In genomic region chr3:11642455-11643162, GRCh38 we compare ENCODE assay signal across 1 cellular context.
A peak's percentile ranks its signal among the peaks of the same experiment; 100 is the strongest.
TF ChIP-seq lines count a peak whose summit lies in the region.

No MANE protein-coding gene starts in this region.

TF ChIP-seq in HepG2, 621 proteins besides CTCF, POLR2A, EP300 and RAD21 (continued from another document and continues in another):
- no peak for TF ChIP-seq ZNF720 (CRISPR knock-in tag; IDR thresholded peaks at IDR 0.05)
- TF ChIP-seq, protein P1, sequence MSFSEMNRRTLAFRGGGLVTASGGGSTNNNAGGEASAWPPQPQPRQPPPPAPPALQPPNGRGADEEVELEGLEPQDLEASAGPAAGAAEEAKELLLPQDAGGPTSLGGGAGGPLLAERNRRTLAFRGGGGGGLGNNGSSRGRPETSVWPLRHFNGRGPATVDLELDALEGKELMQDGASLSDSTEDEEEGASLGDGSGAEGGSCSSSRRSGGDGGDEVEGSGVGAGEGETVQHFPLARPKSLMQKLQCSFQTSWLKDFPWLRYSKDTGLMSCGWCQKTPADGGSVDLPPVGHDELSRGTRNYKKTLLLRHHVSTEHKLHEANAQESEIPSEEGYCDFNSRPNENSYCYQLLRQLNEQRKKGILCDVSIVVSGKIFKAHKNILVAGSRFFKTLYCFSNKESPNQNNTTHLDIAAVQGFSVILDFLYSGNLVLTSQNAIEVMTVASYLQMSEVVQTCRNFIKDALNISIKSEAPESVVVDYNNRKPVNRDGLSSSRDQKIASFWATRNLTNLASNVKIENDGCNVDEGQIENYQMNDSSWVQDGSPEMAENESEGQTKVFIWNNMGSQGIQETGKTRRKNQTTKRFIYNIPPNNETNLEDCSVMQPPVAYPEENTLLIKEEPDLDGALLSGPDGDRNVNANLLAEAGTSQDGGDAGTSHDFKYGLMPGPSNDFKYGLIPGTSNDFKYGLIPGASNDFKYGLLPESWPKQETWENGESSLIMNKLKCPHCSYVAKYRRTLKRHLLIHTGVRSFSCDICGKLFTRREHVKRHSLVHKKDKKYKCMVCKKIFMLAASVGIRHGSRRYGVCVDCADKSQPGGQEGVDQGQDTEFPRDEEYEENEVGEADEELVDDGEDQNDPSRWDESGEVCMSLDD (CRISPR knock-in tag; IDR thresholded peaks at IDR 0.05; ENCODE audit: borderline replicate concordance) = peak; percentile 35; the same call in 1 of the 2 replicates
- TF ChIP-seq ZBTB7B (CRISPR knock-in tag; IDR thresholded peaks at IDR 0.05) = peak; percentile 95
- TF ChIP-seq EED (CRISPR knock-in tag; IDR thresholded peaks at IDR 0.05) = peak; percentile 78; the same call in 1 of the 2 replicates
- 0 out of 2 replicates have a peak, but pooled peaks have one; percentile 50 for TF ChIP-seq ZSCAN30 (CRISPR knock-in tag; IDR thresholded peaks at IDR 0.05)
- no peak; the same call in 1 of the 2 replicates for TF ChIP-seq ZNF563 (CRISPR knock-in tag; IDR thresholded peaks at IDR 0.05)
- 0 out of 2 replicates have a peak, but pooled peaks have one; percentile 13 for TF ChIP-seq NFYC (CRISPR knock-in tag; IDR thresholded peaks at IDR 0.05)
- peak; percentile 76 for TF ChIP-seq HDAC2 (CRISPR knock-in tag; IDR thresholded peaks at IDR 0.05)
- TF ChIP-seq ZKSCAN8 (CRISPR knock-in tag; IDR thresholded peaks at IDR 0.05; ENCODE audit: borderline replicate concordance) = peak; percentile 50; the same call in 1 of the 2 replicates
- peak; percentile 69; the same call in 1 of the 2 replicates for TF ChIP-seq ZNF235 (CRISPR knock-in tag; IDR thresholded peaks at IDR 0.05; ENCODE audit: borderline replicate concordance)
- TF ChIP-seq, protein P2, sequence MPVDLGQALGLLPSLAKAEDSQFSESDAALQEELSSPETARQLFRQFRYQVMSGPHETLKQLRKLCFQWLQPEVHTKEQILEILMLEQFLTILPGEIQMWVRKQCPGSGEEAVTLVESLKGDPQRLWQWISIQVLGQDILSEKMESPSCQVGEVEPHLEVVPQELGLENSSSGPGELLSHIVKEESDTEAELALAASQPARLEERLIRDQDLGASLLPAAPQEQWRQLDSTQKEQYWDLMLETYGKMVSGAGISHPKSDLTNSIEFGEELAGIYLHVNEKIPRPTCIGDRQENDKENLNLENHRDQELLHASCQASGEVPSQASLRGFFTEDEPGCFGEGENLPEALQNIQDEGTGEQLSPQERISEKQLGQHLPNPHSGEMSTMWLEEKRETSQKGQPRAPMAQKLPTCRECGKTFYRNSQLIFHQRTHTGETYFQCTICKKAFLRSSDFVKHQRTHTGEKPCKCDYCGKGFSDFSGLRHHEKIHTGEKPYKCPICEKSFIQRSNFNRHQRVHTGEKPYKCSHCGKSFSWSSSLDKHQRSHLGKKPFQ (CRISPR knock-in tag; IDR thresholded peaks at IDR 0.05; ENCODE audit: insufficient replicate concordance) = peak; percentile 63
- TF ChIP-seq ZMYM3 (CRISPR knock-in tag; IDR thresholded peaks at IDR 0.05) = no peak; the same call in 1 of the 2 replicates
- no peak for TF ChIP-seq NR1H2 (CRISPR knock-in tag; IDR thresholded peaks at IDR 0.05; ENCODE audit: borderline replicate concordance, low read depth)
- no peak for TF ChIP-seq KDM6A (CRISPR knock-in tag; IDR thresholded peaks at IDR 0.05; ENCODE audit: low read depth)
- peak; percentile 70 for TF ChIP-seq ZNF768 (CRISPR knock-in tag; IDR thresholded peaks at IDR 0.05)
- peak; percentile 81; the same call in 1 of the 2 replicates for TF ChIP-seq ZNF772 (CRISPR knock-in tag; IDR thresholded peaks at IDR 0.05)
- no peak for TF ChIP-seq SOX13 (IDR thresholded peaks at IDR 0.05)
- peak in 1 of 2 experiments; percentile 58; a peak in 2 of 4 replicates for TF ChIP-seq SOX13 (CRISPR knock-in tag; conservative IDR thresholded peaks at IDR 0.05 in 1 of 2, IDR thresholded peaks at IDR 0.05 in 1 of 2)
- TF ChIP-seq DNMT3B (CRISPR knock-in tag; conservative IDR thresholded peaks at IDR 0.05) = no peak; the same call in 1 of the 2 replicates
- TF ChIP-seq EZH2 (conservative IDR thresholded peaks at IDR 0.05; ENCODE audit: low read depth, low read length) = no peak
- TF ChIP-seq ELF1 (CRISPR knock-in tag; IDR thresholded peaks at IDR 0.05) = peak; percentile 70
- peak; percentile 53; the same call in 1 of the 2 replicates for TF ChIP-seq ZFP36L1 (CRISPR knock-in tag; IDR thresholded peaks at IDR 0.05)
- no peak for TF ChIP-seq SRSF9 (IDR thresholded peaks at IDR 0.05; ENCODE audit: borderline replicate concordance, insufficient read depth, low read depth, low read length, poor library complexity, severe bottlenecking)
- TF ChIP-seq, protein P3, sequence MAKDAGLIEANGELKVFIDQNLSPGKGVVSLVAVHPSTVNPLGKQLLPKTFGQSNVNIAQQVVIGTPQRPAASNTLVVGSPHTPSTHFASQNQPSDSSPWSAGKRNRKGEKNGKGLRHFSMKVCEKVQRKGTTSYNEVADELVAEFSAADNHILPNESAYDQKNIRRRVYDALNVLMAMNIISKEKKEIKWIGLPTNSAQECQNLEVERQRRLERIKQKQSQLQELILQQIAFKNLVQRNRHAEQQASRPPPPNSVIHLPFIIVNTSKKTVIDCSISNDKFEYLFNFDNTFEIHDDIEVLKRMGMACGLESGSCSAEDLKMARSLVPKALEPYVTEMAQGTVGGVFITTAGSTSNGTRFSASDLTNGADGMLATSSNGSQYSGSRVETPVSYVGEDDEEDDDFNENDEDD (CRISPR knock-in tag; IDR thresholded peaks at IDR 0.05; ENCODE audit: borderline replicate concordance) = peak; percentile 64; the same call in 1 of the 2 replicates
- peak; percentile 68; the same call in 1 of the 2 replicates for TF ChIP-seq ZNF777 (CRISPR knock-in tag; IDR thresholded peaks at IDR 0.05)
- TF ChIP-seq MLLT10 (CRISPR knock-in tag; IDR thresholded peaks at IDR 0.05) = no peak
- no peak for TF ChIP-seq TCF12 (IDR thresholded peaks at IDR 0.05)
- TF ChIP-seq TCF12 (CRISPR knock-in tag; IDR thresholded peaks at IDR 0.05) = peak; percentile 66; the same call in 1 of the 2 replicates
- TF ChIP-seq ZNF414 (CRISPR knock-in tag; IDR thresholded peaks at IDR 0.05) = no peak
- peak; percentile 34; the same call in 1 of the 2 replicates for TF ChIP-seq HMG20A (CRISPR knock-in tag; IDR thresholded peaks at IDR 0.05; ENCODE audit: borderline replicate concordance)
- TF ChIP-seq IRX3 (CRISPR knock-in tag; IDR thresholded peaks at IDR 0.05; ENCODE audit: borderline replicate concordance, low read depth) = no peak
- 0 out of 2 replicates have a peak, but pooled peaks have one; percentile 14 for TF ChIP-seq CHD2 (IDR thresholded peaks at IDR 0.05; ENCODE audit: low read depth, low read length)
- no peak for TF ChIP-seq PLRG1 (conservative IDR thresholded peaks at IDR 0.05)
- TF ChIP-seq, protein P4, sequence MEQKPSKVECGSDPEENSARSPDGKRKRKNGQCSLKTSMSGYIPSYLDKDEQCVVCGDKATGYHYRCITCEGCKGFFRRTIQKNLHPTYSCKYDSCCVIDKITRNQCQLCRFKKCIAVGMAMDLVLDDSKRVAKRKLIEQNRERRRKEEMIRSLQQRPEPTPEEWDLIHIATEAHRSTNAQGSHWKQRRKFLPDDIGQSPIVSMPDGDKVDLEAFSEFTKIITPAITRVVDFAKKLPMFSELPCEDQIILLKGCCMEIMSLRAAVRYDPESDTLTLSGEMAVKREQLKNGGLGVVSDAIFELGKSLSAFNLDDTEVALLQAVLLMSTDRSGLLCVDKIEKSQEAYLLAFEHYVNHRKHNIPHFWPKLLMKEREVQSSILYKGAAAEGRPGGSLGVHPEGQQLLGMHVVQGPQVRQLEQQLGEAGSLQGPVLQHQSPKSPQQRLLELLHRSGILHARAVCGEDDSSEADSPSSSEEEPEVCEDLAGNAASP (CRISPR knock-in tag; IDR thresholded peaks at IDR 0.05; ENCODE audit: borderline replicate concordance) = peak; percentile 59; the same call in 1 of the 2 replicates
- TF ChIP-seq FOXP4 (CRISPR knock-in tag; IDR thresholded peaks at IDR 0.05) = peak; percentile 68
- TF ChIP-seq FOSL2 (CRISPR knock-in tag; IDR thresholded peaks at IDR 0.05) = peak; percentile 17; the same call in 1 of the 2 replicates
- TF ChIP-seq ZBTB42 (CRISPR knock-in tag; IDR thresholded peaks at IDR 0.05) = no peak
- TF ChIP-seq SAFB2 (CRISPR knock-in tag; IDR thresholded peaks at IDR 0.05; ENCODE audit: borderline replicate concordance, low read depth) = no peak
- peak; percentile 72 for TF ChIP-seq GABPA (IDR thresholded peaks at IDR 0.05; ENCODE audit: low read depth, low read length)
- TF ChIP-seq GABPA (CRISPR knock-in tag; IDR thresholded peaks at IDR 0.05; ENCODE audit: low read depth) = peak; percentile 86
- TF ChIP-seq MAX (IDR thresholded peaks at IDR 0.05) = peak; percentile 72
- TF ChIP-seq, protein P5, sequence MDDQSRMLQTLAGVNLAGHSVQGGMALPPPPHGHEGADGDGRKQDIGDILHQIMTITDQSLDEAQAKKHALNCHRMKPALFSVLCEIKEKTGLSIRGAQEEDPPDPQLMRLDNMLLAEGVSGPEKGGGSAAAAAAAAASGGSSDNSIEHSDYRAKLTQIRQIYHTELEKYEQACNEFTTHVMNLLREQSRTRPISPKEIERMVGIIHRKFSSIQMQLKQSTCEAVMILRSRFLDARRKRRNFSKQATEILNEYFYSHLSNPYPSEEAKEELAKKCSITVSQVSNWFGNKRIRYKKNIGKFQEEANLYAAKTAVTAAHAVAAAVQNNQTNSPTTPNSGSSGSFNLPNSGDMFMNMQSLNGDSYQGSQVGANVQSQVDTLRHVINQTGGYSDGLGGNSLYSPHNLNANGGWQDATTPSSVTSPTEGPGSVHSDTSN (CRISPR knock-in tag; IDR thresholded peaks at IDR 0.05; ENCODE audit: borderline replicate concordance) = no peak
- TF ChIP-seq ARNT2 (CRISPR knock-in tag; IDR thresholded peaks at IDR 0.05; ENCODE audit: low read depth) = peak; percentile 69; the same call in 1 of the 2 replicates
- peak; percentile 84; the same call in 1 of the 2 replicates for TF ChIP-seq RBAK (CRISPR knock-in tag; IDR thresholded peaks at IDR 0.05)
- TF ChIP-seq CREB1 (IDR thresholded peaks at IDR 0.05) = no peak
- TF ChIP-seq CREB1 (CRISPR knock-in tag; IDR thresholded peaks at IDR 0.05) = 0 out of 2 replicates have a peak, but pooled peaks have one; percentile 27
- TF ChIP-seq ZNF251 (CRISPR knock-in tag; IDR thresholded peaks at IDR 0.05) = no peak
- 0 out of 2 replicates have a peak, but pooled peaks have one; percentile 4 for TF ChIP-seq ZNF343 (CRISPR knock-in tag; IDR thresholded peaks at IDR 0.05)
- peak; percentile 49; the same call in 1 of the 2 replicates for TF ChIP-seq PHF20 (CRISPR knock-in tag; IDR thresholded peaks at IDR 0.05)
- TF ChIP-seq LCORL (IDR thresholded peaks at IDR 0.05) = no peak
- TF ChIP-seq LCORL (CRISPR knock-in tag; IDR thresholded peaks at IDR 0.05) = peak; percentile 83
- TF ChIP-seq ZNF558 (CRISPR knock-in tag; IDR thresholded peaks at IDR 0.05; ENCODE audit: borderline replicate concordance) = no peak
- TF ChIP-seq ZEB1 (IDR thresholded peaks at IDR 0.05; ENCODE audit: insufficient replicate concordance, low read depth) = peak; percentile 41
- peak; percentile 74; the same call in 1 of the 2 replicates for TF ChIP-seq HNRNPL (IDR thresholded peaks at IDR 0.05; ENCODE audit: low read depth, low read length)
- TF ChIP-seq ZNF839 (CRISPR knock-in tag; IDR thresholded peaks at IDR 0.05; ENCODE audit: borderline replicate concordance) = no peak
- no peak for TF ChIP-seq SP2 (CRISPR knock-in tag; IDR thresholded peaks at IDR 0.05)
- 0 out of 2 replicates have a peak, but pooled peaks have one; percentile 40 for TF ChIP-seq MLX (CRISPR knock-in tag; IDR thresholded peaks at IDR 0.05)
- peak; percentile 51; the same call in 1 of the 2 replicates for TF ChIP-seq ZBTB37 (CRISPR knock-in tag; IDR thresholded peaks at IDR 0.05)
- TF ChIP-seq SMARCE1 (IDR thresholded peaks at IDR 0.05; ENCODE audit: borderline replicate concordance) = no peak
- no peak for TF ChIP-seq ZNF678 (CRISPR knock-in tag; IDR thresholded peaks at IDR 0.05)
- TF ChIP-seq RCOR2 (CRISPR knock-in tag; IDR thresholded peaks at IDR 0.05) = peak; percentile 30; the same call in 1 of the 2 replicates
